Comparison of ENCODE assay signal across 14 cellular contexts in the genomic region with DNA sequence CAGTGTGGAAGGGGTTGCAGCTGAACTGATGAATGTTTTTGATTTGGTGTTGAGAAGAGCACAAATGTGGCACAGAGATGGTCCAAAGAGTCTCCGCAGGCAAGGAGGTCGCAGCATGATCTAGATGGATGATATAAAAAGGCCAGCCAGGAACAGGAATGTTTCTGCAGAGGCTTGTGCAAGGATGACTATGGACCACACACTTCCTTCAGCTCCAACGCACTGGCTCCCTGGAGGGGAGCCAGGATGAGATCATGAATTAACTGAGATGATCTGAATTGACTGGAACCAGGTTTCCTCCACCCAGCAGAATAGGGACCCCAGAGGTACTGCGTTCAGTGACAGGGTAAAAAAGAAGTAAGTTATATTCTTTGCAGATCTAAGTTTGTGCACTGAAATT.
A peak's percentile ranks its signal among the peaks of the same experiment; 100 is the strongest.
DNase-seq lines count a peak whose midpoint lies in the region; ATAC-seq and TF ChIP-seq lines count a peak whose summit lies in the region.
"Had no signal": no experiment of that assay in that cellular context is flagged by ENCODE, and none has a peak within 500 bp of the region (broad histone marks: within the 10 kb centered on the region; RNA-seq: fewer than 3 reads in every experiment).

No MANE protein-coding gene starts in this region.

- TF ChIP-seq RAD21 in IMR-90 (IDR thresholded peaks at IDR 0.05; ENCODE audit: low read length), result no peak

- H2AK5ac ChIP-seq in IMR-90 (ENCODE audit: low read depth, low read length), result 0 out of 2 replicates have a peak overlapping the region, but pooled peaks have one; percentile 36

- H3K4ac ChIP-seq in IMR-90 (ENCODE audit: low read depth, low read length), result 0 out of 2 replicates have a peak overlapping the region, but pooled peaks have one; percentile 30

- H3K18ac ChIP-seq in IMR-90 (ENCODE audit: low read depth, low read length), result no peak overlapping the region

- H3K9ac ChIP-seq in IMR-90 (ENCODE audit: low read depth, low read length) (no peak overlapping the region), mammary epithelial cell (ENCODE audit: insufficient read depth, low read length) (no peak overlapping the region)

- no peak overlapping the region; the same call in 1 of the 2 replicates for H3K23ac ChIP-seq in IMR-90 (ENCODE audit: low read depth, low read length)

- H3K27ac ChIP-seq in IMR-90 (ENCODE audit: insufficient read depth, low read length) (no peak overlapping the region), mammary epithelial cell (ENCODE audit: insufficient read depth, low read depth, low read length) (no peak overlapping the region), Peyer's patch (no peak overlapping the region), RWPE1 (no peak overlapping the region)
- H3K27ac ChIP-seq: thoracic aorta had no signal

- H3K27me3 ChIP-seq in IMR-90 (ENCODE audit: control insufficient read depth, insufficient read depth, low read length) (no peaks in the 10 kb centered on the region), mammary epithelial cell (ENCODE audit: insufficient read depth, low read length) (no peaks in the 10 kb centered on the region), HAP-1 (ENCODE audit: low read depth) (no peaks in the 10 kb centered on the region), Peyer's patch (no peaks in the 10 kb centered on the region)

- TF ChIP-seq CTCF in AG10803 (conservative IDR thresholded peaks at IDR 0.05; ENCODE audit: low read length) (no peak), IMR-90 (conservative IDR thresholded peaks at IDR 0.05; ENCODE audit: low read depth, low read length) (no peak), mammary epithelial cell (conservative IDR thresholded peaks at IDR 0.05 in 1 of 2, IDR thresholded peaks at IDR 0.05 in 1 of 2; ENCODE audit: extremely low read depth in 1 of 2, insufficient read depth in 1 of 2, low read depth in 1 of 2, low read length in 2 of 2) (no peak), Peyer's patch (IDR thresholded peaks at IDR 0.05) (no peak), RWPE1 (conservative IDR thresholded peaks at IDR 0.05; ENCODE audit: low read depth) (no peak)

- H3K79me2 ChIP-seq in mammary epithelial cell (ENCODE audit: insufficient read depth, low read length), result no peaks in the 10 kb centered on the region

- H3K36me3 ChIP-seq in IMR-90 (ENCODE audit: control insufficient read depth, insufficient read depth, low read length) (no peaks in the 10 kb centered on the region), mammary epithelial cell (ENCODE audit: insufficient read depth, low read length) (no peaks in the 10 kb centered on the region), HAP-1 (replicated peaks) (no peaks in the 10 kb centered on the region), Peyer's patch (no peaks in the 10 kb centered on the region)
- H3K36me3 ChIP-seq: thoracic aorta had no signal

- peak overlapping the region in 1 of 2 experiments; percentile 53; a peak in 1 of 4 replicates for H4K8ac ChIP-seq in IMR-90 (ENCODE audit: low read depth in 2 of 2, low read length in 2 of 2)

- POLR2A ChIA-PET in IMR-90 (lab: Charles Lee; ENCODE audit: unreplicated experiment) (interaction anchor here (0.6 kb wide), 1 partner anchor 89 kb away, joined by 3 read pairs; no protein-coding TSS in a partner anchor), RWPE1 (lab: Yijun Ruan, JAX; ENCODE audit: low non-redundant PET) (no interaction called here)

- no peak overlapping the region for H4K5ac ChIP-seq in IMR-90 (ENCODE audit: low read depth, low read length)

- H3K9me3 ChIP-seq in IMR-90 (ENCODE audit: control insufficient read depth, insufficient read depth, low read length), result no peaks in the 10 kb centered on the region; the same call in 1 of the 2 replicates
- no peaks in the 10 kb centered on the region for H3K9me3 ChIP-seq in mammary epithelial cell (replicated peaks; ENCODE audit: insufficient read depth, low read length)
- H3K9me3 ChIP-seq in HAP-1, result no peaks in the 10 kb centered on the region
- no peaks in the 10 kb centered on the region for H3K9me3 ChIP-seq in Peyer's patch

- H2AK9ac ChIP-seq in IMR-90 (replicated peaks; ENCODE audit: low read depth, low read length, poor library complexity), result no peak overlapping the region

- no TSS peak for BruUV-seq in IMR-90 (replicated peaks; lab: Mats Ljungman, UMichigan)
- BruUV-seq in mammary epithelial cell (replicated peaks; lab: Mats Ljungman, UMichigan), result no TSS peak

- no peak overlapping the region for H2BK120ac ChIP-seq in IMR-90 (ENCODE audit: low read depth, low read length)

- H4K20me1 ChIP-seq in IMR-90 (ENCODE audit: insufficient read depth, low read length) (no peaks in the 10 kb centered on the region), mammary epithelial cell (ENCODE audit: insufficient read depth, low read length) (no peaks in the 10 kb centered on the region)

- H3K79me1 ChIP-seq in IMR-90 (ENCODE audit: low read depth in 1 of 2, low read length in 2 of 2), result peaks cover 0 to 12% of the 10 kb centered on the region in 2 experiments; a peak in 2 of 4 replicates

- peaks cover 4% of the 10 kb centered on the region for H3K9me1 ChIP-seq in IMR-90 (ENCODE audit: insufficient read depth, low read length)

- WGBS in IMR-90 (ENCODE audit: extremely low coverage in 2 of 2, insufficient read length in 1 of 2), 2 experiments, result no CpG with 5 or more reads among the region's 4 CpGs
- 74% methylated on average over 4 of the region's 4 CpGs for WGBS in mammary epithelial cell (ENCODE audit: low coverage, missing lambda C conversion rate)

- peak; percentile 74 for DNase-seq in AG10803 (ENCODE audit: low read depth)
- DNase-seq in IMR-90, result peak; percentile 90
- peak; percentile 28 for DNase-seq in mammary epithelial cell
- peak; percentile 21 for DNase-seq in hepatic stellate cell (ENCODE audit: low spot score)
- DNase-seq in HAP-1 (ENCODE audit: low spot score in 2 of 2), result no peak
- no peak for DNase-seq in Peyer's patch
- no peak for DNase-seq in OCI-M2 (lab: John Stamatoyannopoulos, UW; ENCODE audit: unreplicated experiment)
- DNase-seq in RWPE1 (ENCODE audit: low spot score), result no peak
- DNase-seq: activated CD4-positive, CD25-positive, alpha-beta regulatory T cell treated with anti-CD3 and anti-CD28 coated beads, Interleukin-2, amount 50 U/mL, for 72 hours; activated naive CD8-positive, alpha-beta T cell treated with anti-CD3 and anti-CD28 coated beads, Interleukin-2, amount 50 U/mL, for 24 hours; glutamatergic neuron; left cardiac atrium; T-helper 1 cell had no signal

- H3K56ac ChIP-seq in IMR-90 (ENCODE audit: extremely low read depth, insufficient read depth, low read length), result no peak overlapping the region

- H2AFZ ChIP-seq in IMR-90 (replicated peaks; ENCODE audit: low read length, poor library complexity) (peak overlapping the region; percentile 2), mammary epithelial cell (ENCODE audit: low read depth, low read length) (no peak overlapping the region)

- peak; percentile 78 for ATAC-seq in IMR-90 (ENCODE audit: low read depth)
- ATAC-seq: activated naive CD8-positive, alpha-beta T cell treated with anti-CD3 and anti-CD28 coated beads, Interleukin-2, amount 50 U/mL, for 24 hours had no signal

- in situ Hi-C loops in IMR-90 (cut with MboI; ENCODE audit: low sequenced_read_pairs) (loop anchor here (10.0 kb wide), 3 partner anchors 69 to 361 kb away; no protein-coding TSS in a partner anchor), mammary epithelial cell (cut with MboI; ENCODE audit: low sequenced_read_pairs in 2 of 2) (loop anchor here in 1 of 2 donors (25.0 kb wide), 1 partner anchor 259 kb away; a partner anchor contains a TSS), HAP-1 (cut with MboI; ENCODE audit: low sequenced_read_pairs) (no loop called here)

- TF ChIP-seq POLR2A in IMR-90 (IDR thresholded peaks at IDR 0.05; ENCODE audit: low read depth, low read length) (no peak), Peyer's patch (IDR thresholded peaks at IDR 0.05) (no peak)

- CTCF ChIA-PET in IMR-90 (lab: Yijun Ruan, JAX) (no interaction called here), mammary epithelial cell (lab: Charles Lee; ENCODE audit: low non-redundant PET) (no interaction called here), RWPE1 (lab: Yijun Ruan, JAX) (interaction anchor here (0.6 kb wide), 1 partner anchor 108 kb away, joined by 3 read pairs; no protein-coding TSS in a partner anchor)

- no peak overlapping the region for H2BK15ac ChIP-seq in IMR-90 (ENCODE audit: low read depth, low read length)

- peak overlapping the region; percentile 4; the same call in 1 of the 2 replicates for H2BK20ac ChIP-seq in IMR-90 (ENCODE audit: low read depth, low read length)

- intact Hi-C loops in IMR-90 (cut with micrococcal nuclease), result loop anchor here (5.0 to 10.0 kb wide), 2 partner anchors 249 to 361 kb away; a partner anchor contains a TSS
- intact Hi-C loops in mammary epithelial cell (cut with micrococcal nuclease), result no loop called here

- H3K14ac ChIP-seq in IMR-90 (replicated peaks; ENCODE audit: low read depth, low read length), result peak overlapping the region; percentile 49; the same call in 1 of the 2 replicates

- H4K91ac ChIP-seq in IMR-90 (ENCODE audit: insufficient read depth, low read depth, low read length), result peak overlapping the region; percentile 26; the same call in 1 of the 2 replicates

- dilution Hi-C loops in IMR-90 (cut with HindIII; ENCODE audit: low sequenced_read_pairs, unreplicated experiment), result no loop called here
- dilution Hi-C loops in mammary epithelial cell (cut with HindIII; ENCODE audit: low sequenced_read_pairs), result no loop called here

- no peak overlapping the region for H2BK5ac ChIP-seq in IMR-90 (ENCODE audit: low read depth, low read length, poor library complexity, severe bottlenecking)

- H3K4me1 ChIP-seq in IMR-90 (ENCODE audit: control insufficient read depth, insufficient read depth, low read length) (peaks cover 5% of the 10 kb centered on the region), mammary epithelial cell (ENCODE audit: insufficient read depth, low read length) (no peaks in the 10 kb centered on the region), HAP-1 (no peaks in the 10 kb centered on the region), Peyer's patch (no peaks in the 10 kb centered on the region)

- H3K4me3 ChIP-seq in AG10803 (ENCODE audit: low read length) (no peak overlapping the region), IMR-90 (ENCODE audit: insufficient read depth, low read depth, low read length) (no peak overlapping the region), mammary epithelial cell (replicated peaks in 1 of 3; ENCODE audit: insufficient read depth in 1 of 3, low read depth in 2 of 3, low read length in 3 of 3) (no peak overlapping the region), HAP-1 (no peak overlapping the region), Peyer's patch (no peak overlapping the region)
- H3K4me3 ChIP-seq: thoracic aorta had no signal

- no peak overlapping the region for H3K4me2 ChIP-seq in IMR-90 (ENCODE audit: low read depth, low read length)
- H3K4me2 ChIP-seq in mammary epithelial cell (ENCODE audit: insufficient read depth, low read depth, low read length), result no peak overlapping the region

TF ChIP-seq in IMR-90, 13 proteins besides CTCF, POLR2A, EP300 and RAD21 (continues in another document):
- TF ChIP-seq BHLHE40 (IDR thresholded peaks at IDR 0.05; ENCODE audit: low read depth, low read length), result no peak

Comparison
In these comparisons a context has a peak if more than half of its experiments do, and no peak if none do; other contexts are left out.
1. DNase-seq: peak in AG10803 (single experiment), IMR-90 (single experiment), mammary epithelial cell (single experiment) and hepatic stellate cell (single experiment); none in HAP-1 (0 of 2), Peyer's patch (0 of 3), OCI-M2 (single experiment) and RWPE1 (single experiment).